Comparison of ENCODE assay signal across 11 cellular contexts in genomic region chr3:100048248-100048647, GRCh38.
DNase-seq lines count a peak whose midpoint lies in the region; ATAC-seq, FAIRE-seq and TF ChIP-seq lines count a peak whose summit lies in the region.
"Had no signal": no experiment of that assay in that cellular context is flagged by ENCODE, and none has a peak within 500 bp of the region (broad histone marks: within the 10 kb centered on the region; RNA-seq: fewer than 3 reads in every experiment).

No MANE protein-coding gene starts in this region.

- no peaks in the 10 kb centered on the region for H3K36me3 ChIP-seq in Peyer's patch
- no peaks in the 10 kb centered on the region for H3K36me3 ChIP-seq in hepatocyte (replicated peaks; ENCODE audit: insufficient read depth, low read depth)
- H3K36me3 ChIP-seq: thyroid gland had no signal

- no peak overlapping the region for H3K4me3 Mint-ChIP-seq in T-helper 2 cell treated with Interferon-gamma antibody and Interleukin-4, amounts not matched to agents 5 μg/mL and 100 μg/mL, for 36 hours

- H3K27ac ChIP-seq in Peyer's patch (peak overlapping the region; percentile 63 to 78 (median 70)), hepatocyte (peak overlapping the region; percentile 84), skin epidermis (peak overlapping the region in 20 of 21 experiments; percentile 3 to 81 (median 70))
- H3K27ac ChIP-seq: thyroid gland had no signal

- TF ChIP-seq POLR2A in Peyer's patch (IDR thresholded peaks at IDR 0.05): no peak

- DNase-seq in GM18507 (ENCODE audit: extremely low spot score, insufficient read length, low read depth) (no peak), Peyer's patch (no peak), hepatocyte (ENCODE audit: low spot score) (no peak), NCI-H82 (lab: John Stamatoyannopoulos, UW) (no peak), NCI-H524 treated with DMSO at 0.1 percent for 48 hours (lab: John Stamatoyannopoulos, UW) (no peak)
- no peak for DNase-seq in T-helper 2 cell treated with Interferon-gamma antibody and Interleukin-4, amounts not matched to agents 5 μg/mL and 100 μg/mL, for 36 hours (ENCODE audit: low spot score)
- DNase-seq: CD8-positive, alpha-beta memory T cell; occipital lobe; thyroid gland had no signal

- H3K36me3 Mint-ChIP-seq in T-helper 2 cell treated with Interferon-gamma antibody and Interleukin-4, amounts not matched to agents 5 μg/mL and 100 μg/mL, for 36 hours (ENCODE audit: low read depth): no peaks in the 10 kb centered on the region
- H3K36me3 Mint-ChIP-seq: CD8-positive, alpha-beta memory T cell had no signal

- no peak overlapping the region for H2AFZ ChIP-seq in hepatocyte

- H3K9me2 ChIP-seq in hepatocyte (replicated peaks; ENCODE audit: insufficient read depth): no peaks in the 10 kb centered on the region

- H3K4me3 ChIP-seq in Peyer's patch (peak overlapping the region in 1 of 4 donors; percentile 31), hepatocyte (no peak overlapping the region), skin epidermis (no peak overlapping the region)
- H3K4me3 ChIP-seq: thyroid gland had no signal

- H3K9me3 Mint-ChIP-seq in T-helper 2 cell treated with Interferon-gamma antibody and Interleukin-4, amounts not matched to agents 5 μg/mL and 100 μg/mL, for 36 hours: no peaks in the 10 kb centered on the region
- H3K9me3 Mint-ChIP-seq: CD8-positive, alpha-beta memory T cell had no signal

- H3K27me3 ChIP-seq in Peyer's patch (no peaks in the 10 kb centered on the region), hepatocyte (no peaks in the 10 kb centered on the region)
- H3K27me3 ChIP-seq: thyroid gland had no signal

- no peak overlapping the region for H3K27ac Mint-ChIP-seq in T-helper 2 cell treated with Interferon-gamma antibody and Interleukin-4, amounts not matched to agents 5 μg/mL and 100 μg/mL, for 36 hours

- TF ChIP-seq CTCF in Peyer's patch (IDR thresholded peaks at IDR 0.05) (no peak), hepatocyte (IDR thresholded peaks at IDR 0.05; ENCODE audit: poor library complexity) (no peak)

- no peaks in the 10 kb centered on the region for H3K79me2 ChIP-seq in hepatocyte

- no peak for ATAC-seq in HG03378 (IDR thresholded peaks at IDR 0.05; ENCODE audit: unreplicated experiment)

- FAIRE-seq in GM18507 (lab: Jason Lieb, UNC): peak; percentile 24

- WGBS in hepatocyte (ENCODE audit: low lambda C conversion rate, missing lambda C conversion rate): 95% methylated on average over 3 of the region's 3 CpGs

- H3K9me3 ChIP-seq in Peyer's patch (no peaks in the 10 kb centered on the region), hepatocyte (ENCODE audit: low read depth) (no peaks in the 10 kb centered on the region)
- H3K9me3 ChIP-seq: thyroid gland had no signal

- H3K4me2 ChIP-seq in hepatocyte: peak overlapping the region; percentile 40

- no peaks in the 10 kb centered on the region for H4K20me1 ChIP-seq in hepatocyte (ENCODE audit: insufficient read depth, poor library complexity, severe bottlenecking)

- peaks cover 9% of the 10 kb centered on the region for H3K4me1 Mint-ChIP-seq in T-helper 2 cell treated with Interferon-gamma antibody and Interleukin-4, amounts not matched to agents 5 μg/mL and 100 μg/mL, for 36 hours (ENCODE audit: low read depth)

- H3K4me1 ChIP-seq in Peyer's patch (peaks cover 0 to 29% (median 13%) of the 10 kb centered on the region in 4 donors), hepatocyte (ENCODE audit: insufficient read depth) (peaks cover 36% of the 10 kb centered on the region)
- H3K4me1 ChIP-seq: thyroid gland had no signal

- H3K27me3 Mint-ChIP-seq in T-helper 2 cell treated with Interferon-gamma antibody and Interleukin-4, amounts not matched to agents 5 μg/mL and 100 μg/mL, for 36 hours (ENCODE audit: low read depth): no peaks in the 10 kb centered on the region
